In genomic region chr1:207004931-207005830, GRCh38 we compare ENCODE assay signal across 9 cellular contexts. TPM values are rescaled to one million over a fixed set of nuclear protein-coding genes. Genes with fewer than 3 reads are reported as not detected.
DNase-seq lines count a peak whose midpoint lies in the region; ATAC-seq, FAIRE-seq and TF ChIP-seq lines count a peak whose summit lies in the region.
"Had no signal": no experiment of that assay in that cellular context is flagged by ENCODE, and none has a peak within 500 bp of the region (broad histone marks: within the 10 kb centered on the region; RNA-seq: fewer than 3 reads in every experiment).

No MANE protein-coding gene starts in this region.

- H3K27me3 ChIP-seq in WERI-Rb-1 (ENCODE audit: insufficient read depth, low read depth, severe bottlenecking) (peaks cover 100% of the 10 kb centered on the region), endothelial cell of umbilical vein (ENCODE audit: control insufficient read depth in 2 of 2, insufficient read depth in 2 of 2, low read length in 2 of 2) (peaks cover 0 to 3% of the 10 kb centered on the region in 2 experiments), mucosa of stomach (ENCODE audit: control insufficient read depth, insufficient read depth, low read length) (no peaks in the 10 kb centered on the region)

- no peak for TF ChIP-seq EP300 in A549 (IDR thresholded peaks at IDR 0.05)

- H3K27ac ChIP-seq in A549: peak overlapping the region; percentile 82 to 89
- H3K27ac ChIP-seq in WERI-Rb-1: no peak overlapping the region
- H3K27ac ChIP-seq in endothelial cell of umbilical vein (ENCODE audit: insufficient read depth, low read depth, low read length): no peak overlapping the region

- no TSS peak for BruUV-seq in endothelial cell of umbilical vein (replicated peaks; lab: Mats Ljungman, UMichigan)

- DNase-seq in A549 (ENCODE audit: low read depth in 1 of 2, low spot score in 1 of 2) (peak; percentile 77 to 88), GM10266 (ENCODE audit: extremely low spot score) (peak; percentile 54), NCI-H146 treated with DMSO at 0.1 percent for 48 hours (lab: John Stamatoyannopoulos, UW; ENCODE audit: unreplicated experiment) (peak; percentile 7), WERI-Rb-1 (peak; percentile 82), endothelial cell of umbilical vein (ENCODE audit: low read depth, low spot score) (peak; percentile 33), DMS79 (lab: John Stamatoyannopoulos, UW) (no peak), retina (no peak)

- 39% methylated on average over 9 of the region's 9 CpGs for WGBS in A549 (ENCODE audit: missing lambda C conversion rate)

- dilution Hi-C loops in endothelial cell of umbilical vein (cut with MboI; ENCODE audit: extremely low pct_ligation_motif_present, low sequenced_read_pairs): no loop called here

- TF ChIP-seq CTCF in A549 (IDR thresholded peaks at IDR 0.05) (peak; percentile 63), GM10266 (IDR thresholded peaks at IDR 0.05; ENCODE audit: control insufficient read depth, insufficient read depth, low read depth, missing control alignments) (peak; percentile 86), WERI-Rb-1 (IDR thresholded peaks at IDR 0.05; ENCODE audit: low read depth, low read length) (peak; percentile 100), endothelial cell of umbilical vein (IDR thresholded peaks at IDR 0.05; ENCODE audit: extremely low read depth in 1 of 2, insufficient read depth in 1 of 2, low read depth in 1 of 2, low read length in 2 of 2) (peak; percentile 83 to 86)

- no peak overlapping the region for H3K4me3 ChIP-seq in A549
- no peak overlapping the region for H3K4me3 ChIP-seq in WERI-Rb-1 (ENCODE audit: low read depth, low read length)
- H3K4me3 ChIP-seq in endothelial cell of umbilical vein (replicated peaks in 1 of 3; ENCODE audit: insufficient read depth in 1 of 3, low read depth in 1 of 3, low read length in 3 of 3): no peak overlapping the region
- no peak overlapping the region for H3K4me3 ChIP-seq in mucosa of stomach (ENCODE audit: low read length)

- ATAC-seq in A549: peak; percentile 79 to 90; a peak in 5 of 6 replicates

- POLR2A ChIA-PET in A549 (lab: Yijun Ruan, JAX): interaction anchor here (3.2 kb wide), 1 partner anchor 48 kb away, joined by 14 read pairs; the partner anchor contains the start of gene PFKFB2
- POLR2A ChIA-PET in endothelial cell of umbilical vein (lab: Charles Lee): no interaction called here

- H2AFZ ChIP-seq in endothelial cell of umbilical vein (ENCODE audit: low read depth, low read length): no peak overlapping the region

- H3K4me2 ChIP-seq in A549 (peak overlapping the region; percentile 37), endothelial cell of umbilical vein (ENCODE audit: insufficient read depth, low read length) (no peak overlapping the region)

- CTCF ChIA-PET in A549 (lab: Yijun Ruan, JAX): interaction anchor here (0.6 to 3.2 kb wide), 37 partner anchors 8 to 525 kb away, joined by 3 to 24 read pairs (median 3); partner anchors contain the start of genes C1orf116, EIF2D, IL10 and PFKFB2
- CTCF ChIA-PET in endothelial cell of umbilical vein (lab: Charles Lee): interaction anchor here (0.8 to 1.9 kb wide), 14 partner anchors 9 to 575 kb away, joined by 3 to 7 read pairs (median 3); no protein-coding TSS in a partner anchor

- H3K9ac ChIP-seq in endothelial cell of umbilical vein (replicated peaks; ENCODE audit: extremely low read depth, insufficient read depth, low read length) (no peak overlapping the region), mucosa of stomach (ENCODE audit: low read length) (peak overlapping the region; percentile 60)

- H3K4me1 ChIP-seq in A549 (peaks cover 61% of the 10 kb centered on the region), endothelial cell of umbilical vein (ENCODE audit: control insufficient read depth, extremely low read depth, insufficient read depth, low read length) (no peaks in the 10 kb centered on the region), mucosa of stomach (ENCODE audit: control insufficient read depth, insufficient read depth, low read length) (peaks cover 89% of the 10 kb centered on the region)

- no peaks in the 10 kb centered on the region for H3K79me2 ChIP-seq in endothelial cell of umbilical vein (ENCODE audit: control insufficient read depth, insufficient read depth, low read length)

- intact Hi-C loops in endothelial cell of umbilical vein (cut with micrococcal nuclease): loop anchor here (1.0 to 2.0 kb wide), 3 partner anchors 70 to 494 kb away; no protein-coding TSS in a partner anchor

- peaks cover 18% of the 10 kb centered on the region for H3K9me3 ChIP-seq in A549
- peaks cover 4% of the 10 kb centered on the region for H3K9me3 ChIP-seq in WERI-Rb-1 (ENCODE audit: severe bottlenecking)
- no peaks in the 10 kb centered on the region for H3K9me3 ChIP-seq in endothelial cell of umbilical vein (replicated peaks; ENCODE audit: control insufficient read depth, insufficient read depth, low read length)
- H3K9me3 ChIP-seq in mucosa of stomach (ENCODE audit: control insufficient read depth, low read length): no peaks in the 10 kb centered on the region

- no peaks in the 10 kb centered on the region for H3K36me3 ChIP-seq in WERI-Rb-1
- H3K36me3 ChIP-seq in endothelial cell of umbilical vein (ENCODE audit: control insufficient read depth in 2 of 2, extremely low read depth in 1 of 2, insufficient read depth in 2 of 2, low read length in 2 of 2): no peaks in the 10 kb centered on the region
- H3K36me3 ChIP-seq in mucosa of stomach (ENCODE audit: control insufficient read depth, insufficient read depth, low read length): no peaks in the 10 kb centered on the region

- H3K9me1 ChIP-seq in endothelial cell of umbilical vein (replicated peaks; ENCODE audit: control insufficient read depth, extremely low read depth, insufficient read depth, low read length): no peaks in the 10 kb centered on the region

- H4K20me1 ChIP-seq in endothelial cell of umbilical vein (replicated peaks; ENCODE audit: control insufficient read depth, extremely low read depth, insufficient read depth, low read length): no peaks in the 10 kb centered on the region

- no peak for TF ChIP-seq POLR2A in A549 (IDR thresholded peaks at IDR 0.05; ENCODE audit: low read length)
- no peak for TF ChIP-seq POLR2A in endothelial cell of umbilical vein (IDR thresholded peaks at IDR 0.05; ENCODE audit: low read depth, low read length)

- FAIRE-seq in A549 (lab: Jason Lieb, UNC) (no peak), endothelial cell of umbilical vein (lab: Jason Lieb, UNC) (peak; percentile 73)
- FAIRE-seq: islet of Langerhans had no signal

- TF ChIP-seq RAD21 in A549 (conservative IDR thresholded peaks at IDR 0.05 in 1 of 2, IDR thresholded peaks at IDR 0.05 in 1 of 2): peak; percentile 35 to 54; a peak in 3 of 5 replicates

RNA-seq across cellular contexts. Expression of gene C1orf116, which starts 27.4 kb away (rescaled TPM):
- polyA plus RNA-seq in A549 (2011; rRNA removed) (2.0 and 2.2 TPM in 2 replicates), A549 (2017; fragmentation: RNase III; extraction: RNeasy Plus Mini Kit Qiagen cat#74134 plus additional on column Dnase treatment) (3.2 to 3.6 TPM (median 3.4 TPM) in 3 replicates), endothelial cell of umbilical vein (not detected in 2 replicates)
- 1.2 TPM in 2 replicates for polyA plus RNA-seq in A549 (2012; cell fraction: cytosol; rRNA removed)
- polyA plus RNA-seq in A549 (2012; cell fraction: nucleus; rRNA removed): 1.9 and 2.7 TPM in 2 replicates
- polyA minus RNA-seq in A549 (2011; rRNA and poly(A)+ RNA removed): 2.9 and 3.7 TPM in 2 replicates
- total RNA-seq in endothelial cell of umbilical vein: 0.07 TPM in 1 of 2 replicates, not detected in the other
- polyA plus RNA-seq in endothelial cell of umbilical vein (2011; cell fraction: cytosol; rRNA removed): not detected in 2 replicates
- polyA plus RNA-seq in endothelial cell of umbilical vein (2011; cell fraction: nucleus; rRNA removed): 0.03 and 0.07 TPM in 2 replicates
- not detected in 2 replicates for polyA plus RNA-seq in endothelial cell of umbilical vein (2012)
- polyA minus RNA-seq in endothelial cell of umbilical vein: not detected in 2 replicates
- polyA minus RNA-seq in endothelial cell of umbilical vein (2011; cell fraction: cytosol; rRNA and poly(A)+ RNA removed): not detected
- 0.19 TPM in 1 of 2 replicates, not detected in the other for polyA minus RNA-seq in endothelial cell of umbilical vein (2011; cell fraction: nucleus; rRNA and poly(A)+ RNA removed)

RNA-seq across cellular contexts. Expression of gene FCAMR, which starts 34.9 kb away (rescaled TPM):
- not detected in 2 replicates for polyA plus RNA-seq in A549 (2011; rRNA removed)
- polyA plus RNA-seq in A549 (2012; cell fraction: cytosol; rRNA removed): not detected in 2 replicates
- polyA plus RNA-seq in A549 (2012; cell fraction: nucleus; rRNA removed): 0.04 TPM in 1 of 2 replicates, not detected in the other
- not detected in 3 replicates for polyA plus RNA-seq in A549 (2017; fragmentation: RNase III; extraction: RNeasy Plus Mini Kit Qiagen cat#74134 plus additional on column Dnase treatment)
- polyA minus RNA-seq in A549 (2011; rRNA and poly(A)+ RNA removed): not detected in 2 replicates
- total RNA-seq in endothelial cell of umbilical vein: not detected in 2 replicates
- not detected in 2 replicates for polyA plus RNA-seq in endothelial cell of umbilical vein
- polyA plus RNA-seq in endothelial cell of umbilical vein (2011; cell fraction: cytosol; rRNA removed): not detected in 2 replicates
- polyA plus RNA-seq in endothelial cell of umbilical vein (2011; cell fraction: nucleus; rRNA removed): not detected in 2 replicates
- not detected in 2 replicates for polyA plus RNA-seq in endothelial cell of umbilical vein (2012)
- not detected in 2 replicates for polyA minus RNA-seq in endothelial cell of umbilical vein
- not detected for polyA minus RNA-seq in endothelial cell of umbilical vein (2011; cell fraction: cytosol; rRNA and poly(A)+ RNA removed)
- polyA minus RNA-seq in endothelial cell of umbilical vein (2011; cell fraction: nucleus; rRNA and poly(A)+ RNA removed): not detected in 2 replicates

RNA-seq across cellular contexts. Expression of gene YOD1, which starts 45.8 kb away (rescaled TPM):
- polyA plus RNA-seq in A549 (2011; rRNA removed) (6.9 and 7.0 TPM in 2 replicates), A549 (2017; fragmentation: RNase III; extraction: RNeasy Plus Mini Kit Qiagen cat#74134 plus additional on column Dnase treatment) (9.5 to 10.3 TPM (median 10.3 TPM) in 3 replicates), endothelial cell of umbilical vein (0.81 and 1.2 TPM in 2 replicates)
- 1.5 and 1.7 TPM in 2 replicates for polyA plus RNA-seq in A549 (2012; cell fraction: cytosol; rRNA removed)
- polyA plus RNA-seq in A549 (2012; cell fraction: nucleus; rRNA removed): 1.7 and 2.2 TPM in 2 replicates
- 5.5 and 5.7 TPM in 2 replicates for polyA minus RNA-seq in A549 (2011; rRNA and poly(A)+ RNA removed)
- 5.6 and 5.9 TPM in 2 replicates for total RNA-seq in endothelial cell of umbilical vein
- 1.2 and 1.5 TPM in 2 replicates for polyA plus RNA-seq in endothelial cell of umbilical vein (2011; cell fraction: cytosol; rRNA removed)
- polyA plus RNA-seq in endothelial cell of umbilical vein (2011; cell fraction: nucleus; rRNA removed): 4.3 and 5.6 TPM in 2 replicates
- 2.0 and 2.9 TPM in 2 replicates for polyA plus RNA-seq in endothelial cell of umbilical vein (2012)
- 2.5 and 3.4 TPM in 2 replicates for polyA minus RNA-seq in endothelial cell of umbilical vein
- polyA minus RNA-seq in endothelial cell of umbilical vein (2011; cell fraction: cytosol; rRNA and poly(A)+ RNA removed): 9.3 TPM
- polyA minus RNA-seq in endothelial cell of umbilical vein (2011; cell fraction: nucleus; rRNA and poly(A)+ RNA removed): 10.1 and 14.0 TPM in 2 replicates

RNA-seq across cellular contexts. Expression of gene PFKFB2, which starts 47.9 kb away (rescaled TPM):
- polyA plus RNA-seq in A549 (2011; rRNA removed) (6.8 and 7.4 TPM in 2 replicates), A549 (2017; fragmentation: RNase III; extraction: RNeasy Plus Mini Kit Qiagen cat#74134 plus additional on column Dnase treatment) (7.6 to 8.4 TPM (median 8.1 TPM) in 3 replicates), endothelial cell of umbilical vein (0.70 and 0.78 TPM in 2 replicates)
- 2.1 and 2.2 TPM in 2 replicates for polyA plus RNA-seq in A549 (2012; cell fraction: cytosol; rRNA removed)
- 3.5 and 5.4 TPM in 2 replicates for polyA plus RNA-seq in A549 (2012; cell fraction: nucleus; rRNA removed)
- polyA minus RNA-seq in A549 (2011; rRNA and poly(A)+ RNA removed): 5.9 and 6.8 TPM in 2 replicates
- total RNA-seq in endothelial cell of umbilical vein: 1.8 and 2.0 TPM in 2 replicates
- polyA plus RNA-seq in endothelial cell of umbilical vein (2011; cell fraction: cytosol; rRNA removed): 0.43 and 0.48 TPM in 2 replicates
- 2.2 and 2.4 TPM in 2 replicates for polyA plus RNA-seq in endothelial cell of umbilical vein (2011; cell fraction: nucleus; rRNA removed)
- polyA plus RNA-seq in endothelial cell of umbilical vein (2012): 1.0 and 1.3 TPM in 2 replicates
- polyA minus RNA-seq in endothelial cell of umbilical vein: 1.4 and 3.5 TPM in 2 replicates
- polyA minus RNA-seq in endothelial cell of umbilical vein (2011; cell fraction: cytosol; rRNA and poly(A)+ RNA removed): 11.9 TPM
- polyA minus RNA-seq in endothelial cell of umbilical vein (2011; cell fraction: nucleus; rRNA and poly(A)+ RNA removed): 0.96 and 1.5 TPM in 2 replicates

RNA-seq across cellular contexts. Expression of gene PIGR, which starts 58.9 kb away (rescaled TPM):
- 0.01 and 0.03 TPM in 2 replicates for polyA plus RNA-seq in A549 (2011; rRNA removed)
- polyA plus RNA-seq in A549 (2012; cell fraction: cytosol; rRNA removed): 0.01 TPM in 1 of 2 replicates, not detected in the other
- 0.01 TPM in 2 replicates for polyA plus RNA-seq in A549 (2012; cell fraction: nucleus; rRNA removed)
- polyA plus RNA-seq in A549 (2017; fragmentation: RNase III; extraction: RNeasy Plus Mini Kit Qiagen cat#74134 plus additional on column Dnase treatment): not detected in 3 replicates
- polyA minus RNA-seq in A549 (2011; rRNA and poly(A)+ RNA removed): not detected in 2 replicates
- total RNA-seq in endothelial cell of umbilical vein: not detected in 2 replicates
- not detected in 2 replicates for polyA plus RNA-seq in endothelial cell of umbilical vein
- polyA plus RNA-seq in endothelial cell of umbilical vein (2011; cell fraction: cytosol; rRNA removed): not detected in 2 replicates
- not detected in 2 replicates for polyA plus RNA-seq in endothelial cell of umbilical vein (2011; cell fraction: nucleus; rRNA removed)
- polyA plus RNA-seq in endothelial cell of umbilical vein (2012): not detected in 2 replicates
- polyA minus RNA-seq in endothelial cell of umbilical vein: not detected in 2 replicates
- not detected for polyA minus RNA-seq in endothelial cell of umbilical vein (2011; cell fraction: cytosol; rRNA and poly(A)+ RNA removed)
- polyA minus RNA-seq in endothelial cell of umbilical vein (2011; cell fraction: nucleus; rRNA and poly(A)+ RNA removed): not detected in 2 replicates

Comparison
In these comparisons a context has a peak if more than half of its experiments do, and no peak if none do; other contexts are left out.
1. DNase-seq: peak in A549 (2 of 2), GM10266 (single experiment), NCI-H146 treated with DMSO at 0.1 percent for 48 hours (single experiment), WERI-Rb-1 (single experiment) and endothelial cell of umbilical vein (single experiment); none in DMS79 (single experiment) and retina (single experiment).
2. H3K27ac ChIP-seq: peak in A549 (2 of 2); none in WERI-Rb-1 (single experiment) and endothelial cell of umbilical vein (single experiment).
3. Peak in every context shown above with its lines, with median percentiles within 50 percentile points of each other: CTCF ChIP-seq.